ENCODE assay signal across 17 cellular contexts in the genomic region with DNA sequence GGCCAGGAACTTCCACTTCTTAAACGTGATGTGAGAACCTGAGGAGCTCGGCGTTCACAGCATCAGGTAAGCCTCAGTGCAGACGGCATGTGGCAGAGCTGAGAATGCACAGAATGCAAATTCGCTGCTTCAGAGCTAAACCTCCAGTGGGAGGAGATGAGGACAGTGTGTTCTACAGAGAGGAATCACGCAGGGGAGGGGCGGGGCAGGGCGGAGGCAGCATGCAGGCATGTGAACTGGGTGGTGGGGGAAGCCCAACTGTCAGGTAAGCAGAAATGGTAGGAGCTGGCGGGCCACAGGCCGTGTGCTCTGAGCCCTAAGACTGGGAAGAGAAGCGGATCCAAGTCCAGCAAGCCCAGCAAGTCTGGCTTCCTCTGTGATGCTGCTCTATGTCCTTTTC.
DNase-seq lines count a peak whose midpoint lies in the region; ATAC-seq and TF ChIP-seq lines count a peak whose summit lies in the region.
"Had no signal": no experiment of that assay in that cellular context is flagged by ENCODE, and none has a peak within 500 bp of the region (broad histone marks: within the 10 kb centered on the region; RNA-seq: fewer than 3 reads in every experiment).

No MANE protein-coding gene starts in this region.

- peaks cover 30% of the 10 kb centered on the region for H3K36me3 Mint-ChIP-seq in stimulated activated naive CD8-positive, alpha-beta T cell treated with anti-CD3 and anti-CD28 coated beads, Interleukin-15, Interleukin-2, amounts not matched to agents 100 ng/mL and 50 ng/mL, for 24 hours (ENCODE audit: low read depth)

- H3K9me3 ChIP-seq in mucosa of descending colon (no peaks in the 10 kb centered on the region), HAP-1 (no peaks in the 10 kb centered on the region)
- H3K9me3 ChIP-seq: right lobe of liver had no signal

- H3K27ac ChIP-seq in angular gyrus (ENCODE audit: low read depth, low read length) = peak overlapping the region; percentile 72
- H3K27ac ChIP-seq: neural progenitor cell, right lobe of liver had no signal

- in situ Hi-C loops in HAP-1 (cut with MboI; ENCODE audit: low sequenced_read_pairs) = no loop called here

- DNase-seq in stimulated activated naive CD8-positive, alpha-beta T cell treated with anti-CD3 and anti-CD28 coated beads, Interleukin-15, amount 100 ng/mL, for 72 hours = no peak
- DNase-seq in mucosa of descending colon (no peak), HAP-1 (ENCODE audit: low spot score in 2 of 2) (no peak), NCI-H510A (lab: John Stamatoyannopoulos, UW) (no peak)
- no peak for DNase-seq in stimulated activated CD8-positive, alpha-beta memory T cell treated with anti-CD3 and anti-CD28 coated beads, Interleukin-4, amount 100 ng/mL, for 48 hours
- DNase-seq: activated CD8-positive, alpha-beta memory T cell treated with anti-CD3 and anti-CD28 coated beads for 24 hours; foreskin fibroblast; H9; kidney glomerular epithelial cell; NCI-H146; NCI-H446; NK-92 treated with Interleukin-12 subunit alpha and Interleukin-12 subunit beta, amount 100 ng/mL, for 24 hours; right lobe of liver had no signal

- no peak for ATAC-seq in stimulated activated naive CD8-positive, alpha-beta T cell treated with anti-CD3 and anti-CD28 coated beads, Interleukin-15, amount 100 ng/mL, for 72 hours
- ATAC-seq in mucosa of descending colon = peak; percentile 2
- ATAC-seq: right lobe of liver had no signal

- no peaks in the 10 kb centered on the region for H3K27me3 Mint-ChIP-seq in stimulated activated naive CD8-positive, alpha-beta T cell treated with anti-CD3 and anti-CD28 coated beads, Interleukin-15, Interleukin-2, amounts not matched to agents 100 ng/mL and 50 ng/mL, for 24 hours
- no peaks in the 10 kb centered on the region for H3K27me3 Mint-ChIP-seq in stimulated activated naive CD8-positive, alpha-beta T cell treated with anti-CD3 and anti-CD28 coated beads, Interleukin-15, amount 100 ng/mL, for 72 hours

- intact Hi-C loops in mucosa of descending colon (cut with DNase I, micrococcal nuclease) = no loop called here

- H3K27ac Mint-ChIP-seq in stimulated activated naive CD8-positive, alpha-beta T cell treated with anti-CD3 and anti-CD28 coated beads, Interleukin-15, Interleukin-2, amounts not matched to agents 100 ng/mL and 50 ng/mL, for 24 hours = peak overlapping the region; percentile 51
- H3K27ac Mint-ChIP-seq in stimulated activated naive CD8-positive, alpha-beta T cell treated with anti-CD3 and anti-CD28 coated beads, Interleukin-15, amount 100 ng/mL, for 72 hours = peak overlapping the region in 1 of 2 donors; percentile 79
- H3K27ac Mint-ChIP-seq: activated T-helper 2 cell treated with anti-CD3 and anti-CD28 coated beads, Interferon-gamma antibody, Interleukin-2, Interleukin-4, amounts not matched to agents 10 μg/mL and 5 μg/mL and 100 μg/mL, durations not matched to agents 14 hours and 24 hours and 36 hours; H9; neural progenitor cell had no signal

- peaks cover 24% of the 10 kb centered on the region for H3K4me1 ChIP-seq in mucosa of descending colon (ENCODE audit: low read depth)
- no peaks in the 10 kb centered on the region for H3K4me1 ChIP-seq in HAP-1
- H3K4me1 ChIP-seq: neural progenitor cell, right lobe of liver had no signal

- H3K27me3 ChIP-seq in HAP-1 (ENCODE audit: low read depth) = no peaks in the 10 kb centered on the region
- H3K27me3 ChIP-seq: neural progenitor cell, right lobe of liver had no signal

- peaks cover 88% of the 10 kb centered on the region for H3K4me1 Mint-ChIP-seq in stimulated activated naive CD8-positive, alpha-beta T cell treated with anti-CD3 and anti-CD28 coated beads, Interleukin-15, Interleukin-2, amounts not matched to agents 100 ng/mL and 50 ng/mL, for 24 hours (ENCODE audit: low read depth)
- H3K4me1 Mint-ChIP-seq in stimulated activated naive CD8-positive, alpha-beta T cell treated with anti-CD3 and anti-CD28 coated beads, Interleukin-15, amount 100 ng/mL, for 72 hours = peaks cover 83% of the 10 kb centered on the region

- no peaks in the 10 kb centered on the region for H3K9me3 Mint-ChIP-seq in stimulated activated naive CD8-positive, alpha-beta T cell treated with anti-CD3 and anti-CD28 coated beads, Interleukin-15, Interleukin-2, amounts not matched to agents 100 ng/mL and 50 ng/mL, for 24 hours
- H3K9me3 Mint-ChIP-seq in stimulated activated naive CD8-positive, alpha-beta T cell treated with anti-CD3 and anti-CD28 coated beads, Interleukin-15, amount 100 ng/mL, for 72 hours = no peaks in the 10 kb centered on the region
- H3K9me3 Mint-ChIP-seq: activated T-helper 2 cell treated with anti-CD3 and anti-CD28 coated beads, Interferon-gamma antibody, Interleukin-2, Interleukin-4, amounts not matched to agents 10 μg/mL and 5 μg/mL and 100 μg/mL, durations not matched to agents 14 hours and 24 hours and 36 hours; H9; neural progenitor cell had no signal

- no peak for TF ChIP-seq CTCF in mucosa of descending colon (IDR thresholded peaks at IDR 0.05)

- no peaks in the 10 kb centered on the region for H3K36me3 ChIP-seq in mucosa of descending colon (ENCODE audit: low read depth)
- H3K36me3 ChIP-seq in HAP-1 (replicated peaks) = peaks cover 42% of the 10 kb centered on the region
- H3K36me3 ChIP-seq: neural progenitor cell had no signal

- no peak overlapping the region for H3K4me3 Mint-ChIP-seq in stimulated activated naive CD8-positive, alpha-beta T cell treated with anti-CD3 and anti-CD28 coated beads, Interleukin-15, Interleukin-2, amounts not matched to agents 100 ng/mL and 50 ng/mL, for 24 hours
- no peak overlapping the region for H3K4me3 Mint-ChIP-seq in stimulated activated naive CD8-positive, alpha-beta T cell treated with anti-CD3 and anti-CD28 coated beads, Interleukin-15, amount 100 ng/mL, for 72 hours
- H3K4me3 Mint-ChIP-seq: H9, neural progenitor cell had no signal

- H3K4me3 ChIP-seq in mucosa of descending colon (no peak overlapping the region), HAP-1 (no peak overlapping the region)
- H3K4me3 ChIP-seq: neural progenitor cell, right lobe of liver had no signal
